ENCODE assay signal across 8 cellular contexts in genomic region chr9:137302176-137303030, GRCh38. TPM values are rescaled to one million over a fixed set of nuclear protein-coding genes. Genes with fewer than 3 reads are reported as not detected.
DNase-seq lines count a peak whose midpoint lies in the region; ATAC-seq and TF ChIP-seq lines count a peak whose summit lies in the region.

NRARP (minus strand) TSS chr9:137302271; CDS start chr9:137301928, 343 bp downstream.

- in situ Hi-C loops in G401 (cut with HindIII; ENCODE audit: low sequenced_read_pairs): no loop called here

- H3K27ac ChIP-seq in GM23338 (ENCODE audit: low read depth): no peak within 1 kb of the TSS
- peak within 1 kb of the TSS; percentile 73 for H3K27ac ChIP-seq in SK-N-MC
- peak within 1 kb of the TSS; percentile 32 for H3K27ac ChIP-seq in parathyroid adenoma
- H3K27ac ChIP-seq in tibial artery: peak within 1 kb of the TSS; percentile 35 to 38

- peaks cover 17% of the 10 kb centered on the region for H3K27me3 ChIP-seq in GM23338 (ENCODE audit: insufficient read depth)
- peaks cover 7% of the 10 kb centered on the region for H3K27me3 ChIP-seq in MG63
- no peaks in the 10 kb centered on the region for H3K27me3 ChIP-seq in parathyroid adenoma (ENCODE audit: control insufficient read depth, insufficient read depth, low read length)
- H3K27me3 ChIP-seq in tibial artery: peaks cover 10 to 93% of the 10 kb centered on the region in 2 donors

- peaks cover 21% of the 10 kb centered on the region for H3F3A ChIP-seq in GM23338 (replicated peaks; ENCODE audit: low read depth)

- intact Hi-C loops in Right ventricle myocardium superior (cut with DNase I) (no loop called here), tibial artery (cut with DNase I; ENCODE audit: low total_unique reads) (no loop called here)

- peaks cover 25% of the 10 kb centered on the region for H3K27me3 Mint-ChIP-seq in GM23338 (ENCODE audit: insufficient read depth, low read depth, poor library complexity)

- H3K9me3 ChIP-seq in MG63 (no peaks in the 10 kb centered on the region), SK-N-MC (ENCODE audit: low read depth, low read length) (no peaks in the 10 kb centered on the region), parathyroid adenoma (ENCODE audit: control insufficient read depth, low read length) (no peaks in the 10 kb centered on the region), tibial artery (no peaks in the 10 kb centered on the region)

- H3K4me3 Mint-ChIP-seq in GM23338: peak within 1 kb of the TSS; percentile 97

- peaks cover 11% of the 10 kb centered on the region for H4K20me1 ChIP-seq in GM23338 (replicated peaks; ENCODE audit: insufficient read depth)

- H3K4me2 ChIP-seq in GM23338 (peak within 1 kb of the TSS; percentile 96), parathyroid adenoma (ENCODE audit: low read length) (peak within 1 kb of the TSS; percentile 68)

- DNase-seq in G401 (ENCODE audit: low spot score) (peak; percentile 59), GM23338 (ENCODE audit: low spot score) (peak; percentile 88), MG63 (peak; percentile 70), SK-N-MC (ENCODE audit: low read depth, low spot score) (no peak), Right ventricle myocardium superior (peak; percentile 96), tibial artery (peak; percentile 79 to 83)
- peak; percentile 94 for DNase-seq in activated naive CD4-positive, alpha-beta T cell treated with anti-CD3 and anti-CD28 coated beads, Interleukin-2, amount 50 U/mL, for 16 hours

- H3K36me3 Mint-ChIP-seq in GM23338 (ENCODE audit: low read depth): peaks cover 4% of the 10 kb centered on the region; the same call in 2 of the 3 replicates

- H3K36me3 ChIP-seq in GM23338 (ENCODE audit: insufficient read depth) (no peaks in the 10 kb centered on the region), MG63 (no peaks in the 10 kb centered on the region), SK-N-MC (ENCODE audit: insufficient read depth, low read length) (no peaks in the 10 kb centered on the region), parathyroid adenoma (ENCODE audit: control insufficient read depth, insufficient read depth, low read length) (no peaks in the 10 kb centered on the region), tibial artery (no peaks in the 10 kb centered on the region)

- TF ChIP-seq CTCF in GM23338 (conservative IDR thresholded peaks at IDR 0.05; ENCODE audit: low read depth in 2 of 2) (peak; percentile 33 to 39; a peak in 3 of 4 replicates), parathyroid adenoma (IDR thresholded peaks at IDR 0.05) (no peak), tibial artery (IDR thresholded peaks at IDR 0.05) (peak in 1 of 2 experiments; percentile 22)

- H3K9ac ChIP-seq in SK-N-MC (ENCODE audit: insufficient read length) (peak within 1 kb of the TSS; percentile 73), parathyroid adenoma (no peak within 1 kb of the TSS)

- H3K79me2 ChIP-seq in GM23338 (replicated peaks; ENCODE audit: insufficient read depth): peaks cover 3% of the 10 kb centered on the region; the same call in 1 of the 2 replicates
- H3K79me2 ChIP-seq in parathyroid adenoma: no peaks in the 10 kb centered on the region

- ATAC-seq in GM23338 (peak; percentile 11), Right ventricle myocardium superior (ENCODE audit: poor library complexity) (peak; percentile 82)

- H2AFZ ChIP-seq in GM23338 (no peak within 1 kb of the TSS), parathyroid adenoma (peak within 1 kb of the TSS; percentile 42)

- H3K4me3 ChIP-seq in GM23338 (peak within 1 kb of the TSS; percentile 94), MG63 (peak within 1 kb of the TSS; percentile 25), SK-N-MC (peak within 1 kb of the TSS; percentile 97), parathyroid adenoma (ENCODE audit: low read depth, low read length) (peak within 1 kb of the TSS; percentile 37), tibial artery (peak within 1 kb of the TSS; percentile 40 to 49)

- peaks cover 42% of the 10 kb centered on the region for H3K4me1 ChIP-seq in GM23338 (ENCODE audit: insufficient read depth)
- H3K4me1 ChIP-seq in parathyroid adenoma: no peaks in the 10 kb centered on the region
- peaks cover 4 to 81% (median 48%) of the 10 kb centered on the region in 4 donors for H3K4me1 ChIP-seq in tibial artery

- peaks cover 44% of the 10 kb centered on the region for H3K4me1 Mint-ChIP-seq in GM23338

- no peak within 1 kb of the TSS for H3K27ac Mint-ChIP-seq in GM23338

- H3K9me3 Mint-ChIP-seq in GM23338: no peaks in the 10 kb centered on the region

- H3K9me2 ChIP-seq in GM23338 (ENCODE audit: insufficient read depth): no peaks in the 10 kb centered on the region

TF ChIP-seq in GM23338, 12 proteins besides CTCF, POLR2A, EP300 and RAD21:
- TF ChIP-seq CREB1 (CRISPR knock-in tag; IDR thresholded peaks at IDR 0.05; ENCODE audit: low read depth): peak; percentile 77
- no peak for TF ChIP-seq EZH2phosphoT487 (IDR thresholded peaks at IDR 0.05; ENCODE audit: unreplicated experiment)
- TF ChIP-seq EZH2 (IDR thresholded peaks at IDR 0.05; ENCODE audit: low read depth, unreplicated experiment): no peak
- no peak for TF ChIP-seq ZNF331 (CRISPR knock-in tag; IDR thresholded peaks at IDR 0.05; ENCODE audit: low read depth)
- peak; percentile 83 for TF ChIP-seq POLR2AphosphoS5 (IDR thresholded peaks at IDR 0.05; ENCODE audit: low read depth)
- no peak for TF ChIP-seq ETS1 (IDR thresholded peaks at IDR 0.05)

RNA-seq across cellular contexts. Expression of gene NRARP, which starts in this region (rescaled TPM):
- total RNA-seq in G401 (2014; rRNA removed; shearing (Covaris generic)): 6.3 and 6.7 TPM in 2 replicates
- total RNA-seq in GM23338 (2014; rRNA removed; shearing (Covaris generic)): 39.0 and 55.1 TPM in 2 replicates
- polyA plus RNA-seq in GM23338 (2016; fragmentation: Nextera tagmentation; extraction: Ambion mirVana): 4.0 and 4.8 TPM in 2 replicates
- total RNA-seq in MG63 (2014; rRNA removed; shearing (Covaris generic); ENCODE audit: low replicate concordance): 0.16 TPM in 1 of 2 replicates, not detected in the other
- total RNA-seq in Right ventricle myocardium superior: 4.4 TPM

Comparison
In these comparisons a context has a peak if more than half of its experiments do, and no peak if none do; other contexts are left out.
1. Peak in DNase-seq and H3K4me3 ChIP-seq in MG63; RNA of the gene not detected or under 1 TPM.
2. H3K4me3 ChIP-seq: peak in every context shown above with its lines; median percentile 97 in SK-N-MC; 94 in GM23338; 44 in tibial artery; 37 in parathyroid adenoma; 25 in MG63.